ENCODE assay signal across 1 cellular context in genomic region chr6:123316733-123317323, GRCh38.
TF ChIP-seq lines count a peak whose summit lies in the region.

No MANE protein-coding gene starts in this region.

TF ChIP-seq in GM23338, 12 proteins besides CTCF, POLR2A, EP300 and RAD21 (continued from another document):
- no peak for TF ChIP-seq NANOG (IDR thresholded peaks at IDR 0.05; ENCODE audit: borderline replicate concordance)
